In genomic region chr12:38490941-38491340, GRCh38 we compare ENCODE assay signal across 22 cellular contexts.
"Had no signal": no experiment of that assay in that cellular context is flagged by ENCODE, and none has a peak within 500 bp of the region (broad histone marks: within the 10 kb centered on the region; RNA-seq: fewer than 3 reads in every experiment).

No MANE protein-coding gene starts in this region.

- H3K4me3 ChIP-seq: SJSA1, SK-N-MC had no signal

- DNase-seq: IMR-90, Kasumi-1, NCI-H1092, NCI-H1105 treated with DMSO at 0.1 percent for 48 hours, NCI-H1417 treated with DMSO at 0.1 percent for 48 hours, NCI-H146, NCI-H1694 treated with DMSO at 0.1 percent for 48 hours, NCI-H1930, NCI-H2081, NCI-H2171, NCI-H345, NCI-H510A, NCI-H524 treated with DMSO at 0.1 percent for 48 hours, NCI-H69, NCI-H774, Right ventricle myocardium superior, RPMI8226, SIG-M5 had no signal

- H3K9ac ChIP-seq: KMS-11 had no signal

- H3K4me2 ChIP-seq: KMS-11 had no signal

- H3K27ac ChIP-seq: KMS-11, SJSA1, SK-N-MC had no signal

- H3K27me3 ChIP-seq: SJSA1 had no signal

- H3K9me3 ChIP-seq: SJSA1 had no signal

- ATAC-seq: HepG2 had no signal

- H3K4me1 ChIP-seq: SJSA1 had no signal

- H3K36me3 ChIP-seq: SJSA1 had no signal
